In the genomic region with DNA sequence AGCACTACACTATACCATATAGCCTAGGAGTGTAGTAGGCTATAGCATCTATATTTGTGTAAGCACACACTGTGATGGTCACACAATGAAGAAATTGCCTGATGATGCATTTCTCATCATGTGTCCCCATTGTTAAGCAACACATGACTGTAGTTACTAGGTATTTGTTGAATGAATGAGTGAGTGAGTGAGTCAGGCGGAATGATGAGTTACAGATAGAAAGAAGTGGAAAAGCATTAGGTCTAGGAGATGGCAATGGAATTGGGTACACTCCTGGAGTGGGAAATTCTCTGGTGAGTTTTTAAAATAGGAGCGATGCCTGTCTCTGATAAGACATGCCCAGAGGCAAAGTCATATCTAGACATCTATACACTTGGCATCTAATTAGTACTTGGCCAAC, we compare ENCODE assay signal across 1 cellular context.
TF ChIP-seq lines count a peak whose summit lies in the region.

No MANE protein-coding gene starts in this region.

TF ChIP-seq in WTC11, 78 proteins besides CTCF, POLR2A, EP300 and RAD21 (continued from another document):
- TF ChIP-seq, protein P1, sequence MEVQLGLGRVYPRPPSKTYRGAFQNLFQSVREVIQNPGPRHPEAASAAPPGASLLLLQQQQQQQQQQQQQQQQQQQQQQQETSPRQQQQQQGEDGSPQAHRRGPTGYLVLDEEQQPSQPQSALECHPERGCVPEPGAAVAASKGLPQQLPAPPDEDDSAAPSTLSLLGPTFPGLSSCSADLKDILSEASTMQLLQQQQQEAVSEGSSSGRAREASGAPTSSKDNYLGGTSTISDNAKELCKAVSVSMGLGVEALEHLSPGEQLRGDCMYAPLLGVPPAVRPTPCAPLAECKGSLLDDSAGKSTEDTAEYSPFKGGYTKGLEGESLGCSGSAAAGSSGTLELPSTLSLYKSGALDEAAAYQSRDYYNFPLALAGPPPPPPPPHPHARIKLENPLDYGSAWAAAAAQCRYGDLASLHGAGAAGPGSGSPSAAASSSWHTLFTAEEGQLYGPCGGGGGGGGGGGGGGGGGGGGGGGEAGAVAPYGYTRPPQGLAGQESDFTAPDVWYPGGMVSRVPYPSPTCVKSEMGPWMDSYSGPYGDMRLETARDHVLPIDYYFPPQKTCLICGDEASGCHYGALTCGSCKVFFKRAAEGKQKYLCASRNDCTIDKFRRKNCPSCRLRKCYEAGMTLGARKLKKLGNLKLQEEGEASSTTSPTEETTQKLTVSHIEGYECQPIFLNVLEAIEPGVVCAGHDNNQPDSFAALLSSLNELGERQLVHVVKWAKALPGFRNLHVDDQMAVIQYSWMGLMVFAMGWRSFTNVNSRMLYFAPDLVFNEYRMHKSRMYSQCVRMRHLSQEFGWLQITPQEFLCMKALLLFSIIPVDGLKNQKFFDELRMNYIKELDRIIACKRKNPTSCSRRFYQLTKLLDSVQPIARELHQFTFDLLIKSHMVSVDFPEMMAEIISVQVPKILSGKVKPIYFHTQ (CRISPR knock-in tag; IDR thresholded peaks at IDR 0.05) = no peak
- TF ChIP-seq, protein P2, sequence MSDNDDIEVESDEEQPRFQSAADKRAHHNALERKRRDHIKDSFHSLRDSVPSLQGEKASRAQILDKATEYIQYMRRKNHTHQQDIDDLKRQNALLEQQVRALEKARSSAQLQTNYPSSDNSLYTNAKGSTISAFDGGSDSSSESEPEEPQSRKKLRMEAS (CRISPR knock-in tag; IDR thresholded peaks at IDR 0.05) = no peak
- TF ChIP-seq, protein P3, sequence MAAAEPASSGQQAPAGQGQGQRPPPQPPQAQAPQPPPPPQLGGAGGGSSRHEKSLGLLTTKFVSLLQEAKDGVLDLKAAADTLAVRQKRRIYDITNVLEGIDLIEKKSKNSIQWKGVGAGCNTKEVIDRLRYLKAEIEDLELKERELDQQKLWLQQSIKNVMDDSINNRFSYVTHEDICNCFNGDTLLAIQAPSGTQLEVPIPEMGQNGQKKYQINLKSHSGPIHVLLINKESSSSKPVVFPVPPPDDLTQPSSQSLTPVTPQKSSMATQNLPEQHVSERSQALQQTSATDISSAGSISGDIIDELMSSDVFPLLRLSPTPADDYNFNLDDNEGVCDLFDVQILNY (CRISPR knock-in tag; IDR thresholded peaks at IDR 0.05) = no peak
